ENCODE assay signal across 19 cellular contexts in the genomic region with DNA sequence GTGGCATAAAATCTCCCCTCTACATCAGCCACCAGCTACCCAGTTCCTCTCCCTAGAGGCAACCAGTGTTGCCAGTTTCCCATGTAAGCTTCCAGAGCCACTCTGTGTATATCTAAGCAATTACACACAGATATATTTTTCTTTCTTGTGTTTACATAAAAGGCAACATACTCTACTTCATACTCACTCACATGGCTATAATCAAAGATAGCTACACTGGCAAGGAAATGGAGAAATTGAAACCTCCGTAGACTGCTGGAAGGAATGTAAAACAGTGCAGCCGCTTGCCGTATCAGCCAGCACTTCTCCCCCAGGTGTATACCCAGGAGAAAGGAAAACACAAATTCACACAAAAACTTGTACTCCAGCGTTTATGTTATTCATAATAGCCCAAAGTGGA. TPM values are rescaled to one million over a fixed set of nuclear protein-coding genes. Genes with fewer than 3 reads are reported as not detected.
DNase-seq lines count a peak whose midpoint lies in the region; ATAC-seq and FAIRE-seq lines count a peak whose summit lies in the region.
"Had no signal": no experiment of that assay in that cellular context is flagged by ENCODE, and none has a peak within 500 bp of the region (broad histone marks: within the 10 kb centered on the region; RNA-seq: fewer than 3 reads in every experiment).

No MANE protein-coding gene starts in this region.

- H3K9me3 ChIP-seq in adipocyte (ENCODE audit: control insufficient read depth, low read length) = no peaks in the 10 kb centered on the region
- H3K9me3 ChIP-seq: BE2C, Caco-2 had no signal

- H3K36me3 Mint-ChIP-seq in naive thymus-derived CD8-positive, alpha-beta T cell = no peaks in the 10 kb centered on the region
- no peaks in the 10 kb centered on the region for H3K36me3 Mint-ChIP-seq in activated T-cell treated with anti-CD3 and anti-CD28 coated beads, Interleukin-2, amount 50 U/mL, for 24 hours (ENCODE audit: low read depth)
- H3K36me3 Mint-ChIP-seq: CD14-positive monocyte; CD8-positive, alpha-beta memory T cell had no signal

- POLR2A ChIA-PET in naive thymus-derived CD8-positive, alpha-beta T cell (lab: Charles Lee) = no interaction called here

- H3K9me3 Mint-ChIP-seq in naive thymus-derived CD8-positive, alpha-beta T cell = no peaks in the 10 kb centered on the region
- no peaks in the 10 kb centered on the region for H3K9me3 Mint-ChIP-seq in activated T-cell treated with anti-CD3 and anti-CD28 coated beads, Interleukin-2, amount 50 U/mL, for 24 hours
- H3K9me3 Mint-ChIP-seq: CD14-positive monocyte; CD8-positive, alpha-beta memory T cell; GM23338; H9 had no signal

- peaks cover 5% of the 10 kb centered on the region for H3K27me3 ChIP-seq in adipocyte (replicated peaks; ENCODE audit: control insufficient read depth, insufficient read depth, low read length)

- no peak overlapping the region for H3K4me3 Mint-ChIP-seq in naive thymus-derived CD8-positive, alpha-beta T cell
- no peak overlapping the region for H3K4me3 Mint-ChIP-seq in activated T-cell treated with anti-CD3 and anti-CD28 coated beads, Interleukin-2, amount 50 U/mL, for 24 hours
- H3K4me3 Mint-ChIP-seq: CD14-positive monocyte; CD8-positive, alpha-beta memory T cell; GM23338; H9 had no signal

- no peak overlapping the region for H3K9ac ChIP-seq in adipocyte (ENCODE audit: low read length)

- H3K27me3 Mint-ChIP-seq in naive thymus-derived CD8-positive, alpha-beta T cell = peaks cover 0 to 3% (median 0%) of the 10 kb centered on the region in 5 donors
- H3K27me3 Mint-ChIP-seq in activated T-cell treated with anti-CD3 and anti-CD28 coated beads, Interleukin-2, amount 50 U/mL, for 24 hours = no peaks in the 10 kb centered on the region

- FAIRE-seq in HTR-8/SVneo (lab: Jason Lieb, UNC) = peak; percentile 62
- FAIRE-seq: G401.6, GM12891, HepG2 had no signal

- DNase-seq in AG08396 (ENCODE audit: low spot score) (peak; percentile 8), HTR-8/SVneo (ENCODE audit: insufficient read length, low spot score) (no peak), adipocyte (ENCODE audit: low read depth) (peak; percentile 17), fibroblast of peridontal ligament (ENCODE audit: extremely low read depth) (peak; percentile 50), DMS153 (lab: John Stamatoyannopoulos, UW) (no peak)
- no peak for DNase-seq in naive thymus-derived CD8-positive, alpha-beta T cell
- DNase-seq in activated T-cell treated with anti-CD3 and anti-CD28 coated beads, Interleukin-2, amount 50 U/mL, for 24 hours = no peak
- DNase-seq: ACHN; BE2C; Caco-2; CD8-positive, alpha-beta memory T cell; DMS53; H9 had no signal

- H3K4me1 ChIP-seq in adipocyte (ENCODE audit: control insufficient read depth, insufficient read depth, low read length) = no peaks in the 10 kb centered on the region
- H3K4me1 ChIP-seq: BE2C had no signal

- H3K4me3 ChIP-seq in adipocyte (ENCODE audit: low read length) = no peak overlapping the region
- H3K4me3 ChIP-seq: GM23338 had no signal

- H3K36me3 ChIP-seq in adipocyte (ENCODE audit: control insufficient read depth, insufficient read depth, low read length, severe bottlenecking) = no peaks in the 10 kb centered on the region
- H3K36me3 ChIP-seq: BE2C had no signal

- no peak for ATAC-seq in naive thymus-derived CD8-positive, alpha-beta T cell
- ATAC-seq in GM21367 (IDR thresholded peaks at IDR 0.05; ENCODE audit: unreplicated experiment) = no peak
- ATAC-seq: GM23338, HepG2 had no signal

- H3K27ac Mint-ChIP-seq in naive thymus-derived CD8-positive, alpha-beta T cell = no peak overlapping the region
- no peak overlapping the region for H3K27ac Mint-ChIP-seq in activated T-cell treated with anti-CD3 and anti-CD28 coated beads, Interleukin-2, amount 50 U/mL, for 24 hours
- H3K27ac Mint-ChIP-seq: CD14-positive monocyte; CD8-positive, alpha-beta memory T cell; GM23338; H9 had no signal

- H3K4me1 Mint-ChIP-seq in naive thymus-derived CD8-positive, alpha-beta T cell = peaks cover 0 to 9% (median 0%) of the 10 kb centered on the region in 4 donors
- H3K4me1 Mint-ChIP-seq in activated T-cell treated with anti-CD3 and anti-CD28 coated beads, Interleukin-2, amount 50 U/mL, for 24 hours (ENCODE audit: low read depth) = no peaks in the 10 kb centered on the region
- H3K4me1 Mint-ChIP-seq: CD8-positive, alpha-beta memory T cell; H9 had no signal

RNA-seq across cellular contexts. Expression of a gene that starts 38.5 kb away (rescaled TPM):
- 100 to 1,000 TPM in 1 of 2 experiments, 10 to 100 TPM in 1; 92.4 to 101 TPM for total RNA-seq in naive thymus-derived CD8-positive, alpha-beta T cell
- polyA plus RNA-seq in naive thymus-derived CD8-positive, alpha-beta T cell = 10 to 100 TPM; 63.6 to 76.5 (median 74.0) TPM

Comparison
In these comparisons a context has a peak if more than half of its experiments do, and no peak if none do; other contexts are left out.
1. DNase-seq: peak in AG08396 (single experiment), adipocyte (single experiment) and fibroblast of peridontal ligament (single experiment); none in HTR-8/SVneo (single experiment), naive thymus-derived CD8-positive, alpha-beta T cell (0 of 10), DMS153 (single experiment) and activated T-cell treated with anti-CD3 and anti-CD28 coated beads, Interleukin-2, amount 50 U/mL, for 24 hours (single experiment).